ENCODE assay signal across 12 cellular contexts in genomic region chr1:5938068-5938740, GRCh38. TPM values are rescaled to one million over a fixed set of nuclear protein-coding genes. Genes with fewer than 3 reads are reported as not detected.
DNase-seq lines count a peak whose midpoint lies in the region; FAIRE-seq and TF ChIP-seq lines count a peak whose summit lies in the region.
"Had no signal": no experiment of that assay in that cellular context is flagged by ENCODE, and none has a peak within 500 bp of the region (broad histone marks: within the 10 kb centered on the region; RNA-seq: fewer than 3 reads in every experiment).

No MANE protein-coding gene starts in this region.

- POLR2A ChIA-PET in Caco-2 (lab: Charles Lee) = no interaction called here
- POLR2A ChIA-PET in activated CD4-positive, alpha-beta memory T cell treated with anti-CD3 and anti-CD28 coated beads for 36 hours (lab: Charles Lee) = interaction anchor here (1.5 kb wide), 1 partner anchor 17 kb away, joined by 10 read pairs; no protein-coding TSS in a partner anchor

- peaks cover 20% of the 10 kb centered on the region for H3K36me3 Mint-ChIP-seq in HFFc6 (ENCODE audit: low read depth)
- H3K36me3 Mint-ChIP-seq in Caco-2 (ENCODE audit: insufficient read depth, unreplicated experiment) = no peaks in the 10 kb centered on the region
- peaks cover 2% of the 10 kb centered on the region for H3K36me3 Mint-ChIP-seq in activated CD4-positive, alpha-beta memory T cell treated with anti-CD3 and anti-CD28 coated beads for 36 hours
- H3K36me3 Mint-ChIP-seq: activated naive CD4-positive, alpha-beta T cell treated with anti-CD3 and anti-CD28 coated beads, Interleukin-2, amount 50 U/mL, for 72 hours had no signal

- no peaks in the 10 kb centered on the region for H3K4me1 ChIP-seq in Caco-2

- FAIRE-seq in urothelium cell line (lab: Jason Lieb, UNC) (no peak), GM12892 (lab: Jason Lieb, UNC) (no peak)

- no peaks in the 10 kb centered on the region for H3K27me3 ChIP-seq in Caco-2 (replicated peaks; ENCODE audit: control insufficient read depth, insufficient read depth, low read length)

- no peaks in the 10 kb centered on the region for H3K9me3 ChIP-seq in Caco-2

- TF ChIP-seq CTCF in HFFc6 (IDR thresholded peaks at IDR 0.05) (no peak), Caco-2 (IDR thresholded peaks at IDR 0.05; ENCODE audit: insufficient read depth in 1 of 2, low read depth in 1 of 2, low read length in 1 of 2, severe bottlenecking in 1 of 2, unreplicated experiment in 1 of 2) (no peak)

- peak overlapping the region; percentile 26; the same call in 1 of the 2 replicates for H3K4me3 Mint-ChIP-seq in HFFc6
- no peak overlapping the region for H3K4me3 Mint-ChIP-seq in Caco-2 (ENCODE audit: unreplicated experiment)
- no peak overlapping the region for H3K4me3 Mint-ChIP-seq in activated CD4-positive, alpha-beta memory T cell treated with anti-CD3 and anti-CD28 coated beads for 36 hours
- H3K4me3 Mint-ChIP-seq: dendritic cell treated with granulocyte-macrophage colony-stimulating factor and Interleukin-4, amounts not matched to agents 40 ng/mL and 50 ng/mL, for 4 days; stimulated activated naive CD8-positive, alpha-beta T cell treated with anti-CD3 and anti-CD28 coated beads, Interleukin-15, Interleukin-2, amounts not matched to agents 100 ng/mL and 50 ng/mL, for 24 hours had no signal

- peak overlapping the region; percentile 30; the same call in 1 of the 2 replicates for H3K27ac Mint-ChIP-seq in HFFc6
- no peak overlapping the region for H3K27ac Mint-ChIP-seq in Caco-2 (ENCODE audit: unreplicated experiment)
- no peak overlapping the region for H3K27ac Mint-ChIP-seq in activated CD4-positive, alpha-beta memory T cell treated with anti-CD3 and anti-CD28 coated beads for 36 hours
- H3K27ac Mint-ChIP-seq: activated naive CD4-positive, alpha-beta T cell treated with anti-CD3 and anti-CD28 coated beads, Interleukin-2, amount 50 U/mL, for 72 hours; dendritic cell treated with granulocyte-macrophage colony-stimulating factor and Interleukin-4, amounts not matched to agents 40 ng/mL and 50 ng/mL, for 4 days; stimulated activated naive CD8-positive, alpha-beta T cell treated with anti-CD3 and anti-CD28 coated beads, Interleukin-15, Interleukin-2, amounts not matched to agents 100 ng/mL and 50 ng/mL, for 24 hours had no signal

- no TSS peak for BruUV-seq in Caco-2 (replicated peaks; lab: Mats Ljungman, UMichigan)

- H3K4me1 Mint-ChIP-seq in HFFc6 (ENCODE audit: low read depth) (peaks cover 17% of the 10 kb centered on the region), Caco-2 (ENCODE audit: low read depth, unreplicated experiment) (no peaks in the 10 kb centered on the region)
- no peaks in the 10 kb centered on the region for H3K4me1 Mint-ChIP-seq in activated CD4-positive, alpha-beta memory T cell treated with anti-CD3 and anti-CD28 coated beads for 36 hours (ENCODE audit: low read depth)

- intact Hi-C loops in Caco-2 (cut with micrococcal nuclease; ENCODE audit: unreplicated experiment) = no loop called here
- intact Hi-C loops in activated CD4-positive, alpha-beta memory T cell treated with anti-CD3 and anti-CD28 coated beads for 36 hours (cut with micrococcal nuclease) = no loop called here

- H3K27me3 Mint-ChIP-seq in HFFc6 (ENCODE audit: insufficient read depth) = peaks cover 2% of the 10 kb centered on the region
- H3K27me3 Mint-ChIP-seq in Caco-2 (ENCODE audit: insufficient read depth, unreplicated experiment) = no peaks in the 10 kb centered on the region
- no peaks in the 10 kb centered on the region for H3K27me3 Mint-ChIP-seq in activated CD4-positive, alpha-beta memory T cell treated with anti-CD3 and anti-CD28 coated beads for 36 hours
- H3K27me3 Mint-ChIP-seq: dendritic cell treated with granulocyte-macrophage colony-stimulating factor and Interleukin-4, amounts not matched to agents 40 ng/mL and 50 ng/mL, for 4 days; stimulated activated naive CD8-positive, alpha-beta T cell treated with anti-CD3 and anti-CD28 coated beads, Interleukin-15, Interleukin-2, amounts not matched to agents 100 ng/mL and 50 ng/mL, for 24 hours had no signal

- H3K4me3 ChIP-seq in Caco-2 (ENCODE audit: low read depth, low read length) = no peak overlapping the region
- H3K4me3 ChIP-seq: SK-N-MC had no signal

- TF ChIP-seq POLR2A in GM12892 (IDR thresholded peaks at IDR 0.05; ENCODE audit: low read depth, low read length) = no peak

- CTCF ChIA-PET in Caco-2 (lab: Charles Lee) = no interaction called here
- CTCF ChIA-PET in activated CD4-positive, alpha-beta memory T cell treated with anti-CD3 and anti-CD28 coated beads for 36 hours (lab: Charles Lee) = no interaction called here

- H3K9me3 Mint-ChIP-seq in HFFc6 = no peaks in the 10 kb centered on the region
- H3K9me3 Mint-ChIP-seq in Caco-2 (ENCODE audit: unreplicated experiment) = no peaks in the 10 kb centered on the region
- H3K9me3 Mint-ChIP-seq in activated CD4-positive, alpha-beta memory T cell treated with anti-CD3 and anti-CD28 coated beads for 36 hours = no peaks in the 10 kb centered on the region
- H3K9me3 Mint-ChIP-seq: activated naive CD4-positive, alpha-beta T cell treated with anti-CD3 and anti-CD28 coated beads, Interleukin-2, amount 50 U/mL, for 72 hours; dendritic cell treated with granulocyte-macrophage colony-stimulating factor and Interleukin-4, amounts not matched to agents 40 ng/mL and 50 ng/mL, for 4 days; stimulated activated naive CD8-positive, alpha-beta T cell treated with anti-CD3 and anti-CD28 coated beads, Interleukin-15, Interleukin-2, amounts not matched to agents 100 ng/mL and 50 ng/mL, for 24 hours had no signal

- no peaks in the 10 kb centered on the region for H3K36me3 ChIP-seq in Caco-2 (ENCODE audit: control insufficient read depth, insufficient read depth, low read length)

- DNase-seq in HFFc6 (peak; percentile 79), astrocyte of the hippocampus (ENCODE audit: low read depth, low spot score) (peak; percentile 85), left kidney (ENCODE audit: low read depth, low spot score) (peak; percentile 53), urothelium cell line (ENCODE audit: low spot score) (peak; percentile 68), GM12892 (ENCODE audit: insufficient read length) (no peak), Caco-2 (no peak)
- no peak for DNase-seq in activated CD4-positive, alpha-beta memory T cell treated with anti-CD3 and anti-CD28 coated beads for 36 hours
- DNase-seq: NCI-H187 treated with DMSO at 0.1 percent for 48 hours had no signal

RNA-seq across cellular contexts. Expression of gene NPHP4, which starts 54.0 kb away (rescaled TPM):
- total RNA-seq in HFFc6 (2021; fragmentation: NEBNext Ultra II Directional; extraction: Animal tissue kit (Norgen Biotek cat#: 25700)) = 1 to 10 TPM; 5.0 to 6.8 (median 6.0) TPM
- polyA plus RNA-seq in GM12892 (2012; ENCODE audit: missing spikeins) = 4.7 TPM
- 12.3 TPM in 2 replicates for total RNA-seq in Caco-2 (2022)
- total RNA-seq in activated CD4-positive, alpha-beta memory T cell treated with anti-CD3 and anti-CD28 coated beads for 36 hours = 10 to 100 TPM; 14.0 to 14.6 TPM

Comparison
In these comparisons a context has a peak if more than half of its experiments do, and no peak if none do; other contexts are left out.
1. DNase-seq: peak in HFFc6 (single experiment), astrocyte of the hippocampus (single experiment), left kidney (single experiment) and urothelium cell line (single experiment); none in GM12892 (single experiment), Caco-2 (0 of 2) and activated CD4-positive, alpha-beta memory T cell treated with anti-CD3 and anti-CD28 coated beads for 36 hours (single experiment).